In the genomic region with DNA sequence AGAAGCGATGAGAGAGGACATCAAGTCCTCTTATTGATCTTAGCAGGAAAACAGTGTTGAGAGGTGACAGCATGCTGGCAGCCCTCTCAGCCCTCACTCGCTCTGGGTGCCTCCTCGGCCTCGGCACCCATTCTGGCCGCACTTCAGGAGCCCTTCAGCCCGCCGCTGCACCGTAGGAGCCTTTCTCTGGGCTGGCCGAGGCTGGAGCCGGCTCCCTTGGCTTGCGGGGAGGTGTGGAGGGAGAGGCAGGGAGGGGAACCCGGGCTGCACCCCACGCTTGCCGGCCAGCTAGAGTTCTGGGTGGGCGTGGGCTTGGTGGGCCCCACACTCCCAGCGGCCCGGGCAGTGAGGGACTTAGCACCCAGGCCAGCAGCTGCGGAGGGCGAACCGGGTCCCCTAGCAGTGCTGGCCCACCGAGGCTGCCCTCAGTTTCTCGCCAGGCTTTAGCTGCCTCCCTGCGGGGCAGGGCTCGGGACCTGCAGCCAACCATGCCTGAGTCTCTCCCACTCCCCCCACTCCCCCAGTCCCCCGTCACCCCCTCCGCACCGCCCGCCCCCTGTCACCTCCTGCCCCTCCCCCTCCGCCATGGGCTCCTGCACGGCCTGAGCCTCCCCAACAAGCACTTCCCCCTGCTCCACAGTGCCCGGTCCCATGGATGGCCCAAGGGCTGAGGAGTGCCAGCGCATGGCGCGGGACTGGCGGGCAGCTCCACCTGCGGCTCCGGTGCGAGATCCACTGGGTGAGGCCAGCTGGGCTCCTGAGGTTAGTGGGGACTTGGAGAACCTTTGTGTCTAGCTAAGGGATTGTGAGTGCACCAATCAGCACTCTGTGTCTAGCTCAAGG, we compare ENCODE assay signal across 22 cellular contexts. TPM values are rescaled to one million over a fixed set of nuclear protein-coding genes. Genes with fewer than 3 reads are reported as not detected.
"Had no signal": no experiment of that assay in that cellular context is flagged by ENCODE, and none has a peak within 500 bp of the region (broad histone marks: within the 10 kb centered on the region; RNA-seq: fewer than 3 reads in every experiment).

No MANE protein-coding gene starts in this region.

- ATAC-seq: activated CD8-positive, alpha-beta memory T cell treated with anti-CD3 and anti-CD28 coated beads, Interleukin-2, amount 10 ng/mL, durations not matched to agents 7 days and 5 days; T-helper 17 cell; WTC11 had no signal

- H3K9me3 ChIP-seq: Peyer's patch had no signal

- H3K27me3 ChIP-seq: Peyer's patch had no signal

- H3K4me3 ChIP-seq: Peyer's patch had no signal

- H3K4me3 Mint-ChIP-seq: activated CD4-positive, alpha-beta T cell treated with anti-CD3 and anti-CD28 coated beads, Interleukin-2, amount 10 ng/mL, durations not matched to agents 24 days and 14 days; activated CD8-positive, alpha-beta memory T cell treated with anti-CD3 and anti-CD28 coated beads, Interleukin-2, amount 10 ng/mL, durations not matched to agents 7 days and 5 days; activated naive CD4-positive, alpha-beta T cell treated with anti-CD3 and anti-CD28 coated beads, Interleukin-2, amount 50 U/mL, for 24 hours; activated T-cell treated with anti-CD3 and anti-CD28 coated beads, Interleukin-2, amount 50 U/mL, for 24 hours; activated T-helper 1 cell treated with anti-CD3 and anti-CD28 coated beads, Interleukin-12 subunit alpha, Interleukin-12 subunit beta, Interleukin-2, Interleukin-4 antibody, amounts not matched to agents 30 ng/mL and 10 ng/mL and 1 ng/mL, durations not matched to agents 14 hours and 24 hours and 36 hours; T-helper 17 cell; WTC11 had no signal

- H3K27ac ChIP-seq: Peyer's patch, RWPE1 had no signal

- H3K36me3 ChIP-seq: Peyer's patch had no signal

- H3K9me3 Mint-ChIP-seq: activated CD4-positive, alpha-beta T cell treated with anti-CD3 and anti-CD28 coated beads, Interleukin-2, amount 10 ng/mL, durations not matched to agents 24 days and 14 days; activated naive CD4-positive, alpha-beta T cell treated with anti-CD3 and anti-CD28 coated beads, Interleukin-2, amount 50 U/mL, for 24 hours; activated T-cell treated with anti-CD3 and anti-CD28 coated beads, Interleukin-2, amount 50 U/mL, for 24 hours; activated T-helper 1 cell treated with anti-CD3 and anti-CD28 coated beads, Interleukin-12 subunit alpha, Interleukin-12 subunit beta, Interleukin-2, Interleukin-4 antibody, amounts not matched to agents 30 ng/mL and 10 ng/mL and 1 ng/mL, durations not matched to agents 14 hours and 24 hours and 36 hours had no signal

- H3K36me3 Mint-ChIP-seq: activated CD8-positive, alpha-beta memory T cell treated with anti-CD3 and anti-CD28 coated beads, Interleukin-2, amount 10 ng/mL, durations not matched to agents 7 days and 5 days; activated naive CD4-positive, alpha-beta T cell treated with anti-CD3 and anti-CD28 coated beads, Interleukin-2, amount 50 U/mL, for 24 hours had no signal

- DNase-seq: activated CD4-positive, alpha-beta T cell treated with anti-CD3 and anti-CD28 coated beads for 1 hour; activated CD4-positive, alpha-beta T cell treated with anti-CD3 and anti-CD28 coated beads, Interleukin-2, amount 10 ng/mL, durations not matched to agents 24 days and 14 days; activated CD4-positive, alpha-beta T cell treated with anti-CD3 and anti-CD28 coated beads, Interleukin-2, amount 50 U/mL, for 48 hours; activated CD8-positive, alpha-beta memory T cell treated with anti-CD3 and anti-CD28 coated beads, Interleukin-2, amount 10 ng/mL, durations not matched to agents 7 days and 5 days; activated T-cell treated with anti-CD3 and anti-CD28 coated beads, Interleukin-2, amount 50 U/mL, for 24 hours; aorta; central memory CD4-positive, alpha-beta T cell; MM.1S; NCI-H1105; NCI-H1436; NCI-H1694 treated with DMSO at 0.1 percent for 48 hours; NCI-H2081; NCI-H510A treated with DMSO at 0.1 percent for 48 hours; NCI-H69; SIG-M5; T-helper 17 cell; T-helper 9 cell had no signal

- H3K4me1 ChIP-seq: Peyer's patch had no signal

- H3K27ac Mint-ChIP-seq: activated CD4-positive, alpha-beta T cell treated with anti-CD3 and anti-CD28 coated beads, Interleukin-2, amount 10 ng/mL, durations not matched to agents 24 days and 14 days; activated CD8-positive, alpha-beta memory T cell treated with anti-CD3 and anti-CD28 coated beads, Interleukin-2, amount 10 ng/mL, durations not matched to agents 7 days and 5 days; activated naive CD4-positive, alpha-beta T cell treated with anti-CD3 and anti-CD28 coated beads, Interleukin-2, amount 50 U/mL, for 24 hours; activated T-cell treated with anti-CD3 and anti-CD28 coated beads, Interleukin-2, amount 50 U/mL, for 24 hours; activated T-helper 1 cell treated with anti-CD3 and anti-CD28 coated beads, Interleukin-12 subunit alpha, Interleukin-12 subunit beta, Interleukin-2, Interleukin-4 antibody, amounts not matched to agents 30 ng/mL and 10 ng/mL and 1 ng/mL, durations not matched to agents 14 hours and 24 hours and 36 hours; T-helper 17 cell; WTC11 had no signal

- H3K4me1 Mint-ChIP-seq: activated CD4-positive, alpha-beta T cell treated with anti-CD3 and anti-CD28 coated beads, Interleukin-2, amount 10 ng/mL, durations not matched to agents 24 days and 14 days; activated CD8-positive, alpha-beta memory T cell treated with anti-CD3 and anti-CD28 coated beads, Interleukin-2, amount 10 ng/mL, durations not matched to agents 7 days and 5 days; activated naive CD4-positive, alpha-beta T cell treated with anti-CD3 and anti-CD28 coated beads, Interleukin-2, amount 50 U/mL, for 24 hours; T-helper 17 cell had no signal

RNA-seq across cellular contexts. Expression of a gene that starts 8.4 kb away (rescaled TPM):
- total RNA-seq: activated CD4-positive, alpha-beta T cell treated with anti-CD3 and anti-CD28 coated beads, Interleukin-2, amount 10 ng/mL, durations not matched to agents 24 days and 14 days; activated T-helper 1 cell treated with anti-CD3 and anti-CD28 coated beads, Interleukin-12 subunit alpha, Interleukin-12 subunit beta, Interleukin-2, Interleukin-4 antibody, amounts not matched to agents 30 ng/mL and 10 ng/mL and 1 ng/mL, durations not matched to agents 14 hours and 24 hours and 36 hours; T-helper 17 cell; WTC11 had no signal
